Comparison of ENCODE assay signal across 19 cellular contexts in the genomic region with DNA sequence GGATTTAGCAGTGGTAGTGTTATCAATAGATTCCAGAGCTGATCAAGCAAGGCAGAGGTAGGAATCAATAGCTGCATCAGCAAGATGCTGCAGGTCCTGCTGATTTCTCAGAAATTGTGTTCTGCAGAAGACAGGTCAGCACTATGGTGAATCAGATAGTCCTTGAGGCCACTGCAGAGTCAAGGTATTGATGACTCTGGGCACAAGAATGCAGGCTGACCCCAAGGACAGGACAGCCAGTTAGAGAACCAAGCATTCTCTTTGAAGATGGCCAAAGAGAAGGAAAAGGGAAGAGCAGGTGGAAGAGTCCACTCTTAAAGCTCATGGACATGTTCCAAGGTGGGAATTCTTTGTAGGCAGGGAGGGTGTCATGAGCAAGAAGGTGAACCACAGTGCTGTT. TPM values are rescaled to one million over a fixed set of nuclear protein-coding genes. Genes with fewer than 3 reads are reported as not detected.
DNase-seq lines count a peak whose midpoint lies in the region; ATAC-seq and TF ChIP-seq lines count a peak whose summit lies in the region.
"Had no signal": no experiment of that assay in that cellular context is flagged by ENCODE, and none has a peak within 500 bp of the region (broad histone marks: within the 10 kb centered on the region; RNA-seq: fewer than 3 reads in every experiment).

No MANE protein-coding gene starts in this region.

- H3K36me3 ChIP-seq in ascending aorta (no peaks in the 10 kb centered on the region), stomach smooth muscle (ENCODE audit: control insufficient read depth in 2 of 2, insufficient read depth in 2 of 2, low read length in 2 of 2) (no peaks in the 10 kb centered on the region)
- H3K36me3 ChIP-seq: MG63 had no signal

- no peaks in the 10 kb centered on the region for H3K27me3 ChIP-seq in ascending aorta
- H3K27me3 ChIP-seq in stomach smooth muscle (ENCODE audit: control insufficient read depth in 1 of 2, insufficient read depth in 2 of 2, low read length in 2 of 2): no peaks in the 10 kb centered on the region
- H3K27me3 ChIP-seq: MG63 had no signal

- DNase-seq in EL (peak; percentile 61), ascending aorta (ENCODE audit: low spot score in 2 of 2) (no peak), kidney tubule cell (ENCODE audit: low spot score) (peak; percentile 83), GM10266 (ENCODE audit: extremely low spot score) (no peak), occipital lobe (lab: John Stamatoyannopoulos, UW) (no peak), NCI-H2227 treated with DMSO at 0.1 percent for 48 hours (lab: John Stamatoyannopoulos, UW) (no peak)
- DNase-seq: Caco-2, DMS53, MG63, NCI-H1092 treated with DMSO at 0.1 percent for 48 hours, NCI-H1694, NCI-H2107, NCI-H774 had no signal

- no peak overlapping the region for H3K9ac ChIP-seq in stomach smooth muscle (ENCODE audit: low read length in 2 of 2)
- H3K9ac ChIP-seq: KMS-11 had no signal

- H3K4me3 ChIP-seq in ascending aorta (no peak overlapping the region), stomach smooth muscle (ENCODE audit: low read length in 2 of 2) (no peak overlapping the region)
- H3K4me3 ChIP-seq: MG63 had no signal

- H3K4me1 ChIP-seq in ascending aorta: peaks cover 8 to 66% of the 10 kb centered on the region in 2 donors
- H3K4me1 ChIP-seq in stomach smooth muscle (ENCODE audit: control insufficient read depth, insufficient read depth, low read length): peaks cover 33% of the 10 kb centered on the region
- H3K4me1 ChIP-seq: Caco-2 had no signal

- ATAC-seq in HG03520 (IDR thresholded peaks at IDR 0.05; ENCODE audit: unreplicated experiment): no peak
- ATAC-seq: Panc1, Right ventricle myocardium inferior had no signal

- H3K27ac ChIP-seq in ascending aorta (peak overlapping the region; percentile 84 to 96), stomach smooth muscle (ENCODE audit: low read length) (peak overlapping the region; percentile 84)
- H3K27ac ChIP-seq: KMS-11 had no signal

- intact Hi-C loops in ascending aorta (cut with DNase I): loop anchor here (2.0 to 5.0 kb wide), 2 partner anchors 15 to 61 kb away; no protein-coding TSS in a partner anchor

- H3K9me3 ChIP-seq in ascending aorta: no peaks in the 10 kb centered on the region
- H3K9me3 ChIP-seq in stomach smooth muscle (ENCODE audit: control insufficient read depth in 2 of 2, low read length in 2 of 2): no peaks in the 10 kb centered on the region
- H3K9me3 ChIP-seq: Caco-2, MG63 had no signal

- TF ChIP-seq CTCF in ascending aorta (IDR thresholded peaks at IDR 0.05): no peak
- no peak for TF ChIP-seq CTCF in GM10266 (IDR thresholded peaks at IDR 0.05; ENCODE audit: control insufficient read depth, insufficient read depth, low read depth, missing control alignments)

RNA-seq across cellular contexts. Expression of gene PRUNE2, which starts 28.0 kb away (rescaled TPM):
- 200 TPM for total RNA-seq in ascending aorta
- total RNA-seq in occipital lobe: 13.4 TPM
- total RNA-seq: G401 had no signal

Comparison
In these comparisons a context has a peak if more than half of its experiments do, and no peak if none do; other contexts are left out.
1. DNase-seq: peak in EL (single experiment) and kidney tubule cell (single experiment); none in ascending aorta (0 of 2), GM10266 (single experiment), occipital lobe (single experiment) and NCI-H2227 treated with DMSO at 0.1 percent for 48 hours (single experiment).
2. RNA of gene PRUNE2, which starts 28.0 kb away (total RNA-seq): 200 TPM in ascending aorta (single experiment); 13.4 TPM in occipital lobe (single experiment); every median in the first group is over 10 times any median in the second.